ENCODE assay signal across 1 cellular context in the genomic region with DNA sequence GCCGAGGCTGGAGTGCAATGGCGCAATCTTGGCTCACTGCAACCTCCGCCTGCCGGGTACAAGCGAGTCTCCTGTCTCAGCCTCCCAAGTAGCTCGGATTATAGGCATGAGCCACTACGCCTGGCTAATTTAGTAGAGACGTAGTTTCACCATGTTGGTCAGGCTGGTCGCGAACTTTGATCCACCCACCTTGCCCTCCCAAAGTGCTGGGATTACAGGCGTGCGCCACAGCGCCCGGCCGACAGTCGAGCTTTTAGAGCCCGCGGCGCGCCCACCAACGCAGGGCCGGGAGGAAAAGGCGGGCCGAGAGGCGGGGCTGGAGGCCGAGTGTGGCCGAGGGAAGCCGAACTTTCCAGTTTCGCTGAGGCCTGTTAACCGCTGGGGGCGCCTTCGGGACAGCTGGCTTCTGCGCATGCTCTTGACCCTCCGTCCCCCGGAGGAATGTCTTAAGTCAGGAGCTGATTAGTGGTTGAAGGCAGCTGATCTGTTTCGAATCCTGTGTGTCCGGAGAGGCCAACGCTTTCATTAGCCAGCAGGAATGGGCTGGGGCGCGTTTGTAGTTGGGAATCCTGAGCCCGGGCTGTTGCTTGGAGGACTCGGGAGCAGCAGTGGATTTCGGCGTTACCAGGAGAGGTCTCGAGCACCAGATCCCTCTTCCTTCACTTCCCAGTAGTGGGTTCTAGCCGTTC.
TF ChIP-seq lines count a peak whose summit lies in the region.

No MANE protein-coding gene starts in this region.

TF ChIP-seq in K562, 482 proteins besides CTCF, POLR2A, EP300 and RAD21 (continued from another document and continues in another):
- TF ChIP-seq, protein P1, sequence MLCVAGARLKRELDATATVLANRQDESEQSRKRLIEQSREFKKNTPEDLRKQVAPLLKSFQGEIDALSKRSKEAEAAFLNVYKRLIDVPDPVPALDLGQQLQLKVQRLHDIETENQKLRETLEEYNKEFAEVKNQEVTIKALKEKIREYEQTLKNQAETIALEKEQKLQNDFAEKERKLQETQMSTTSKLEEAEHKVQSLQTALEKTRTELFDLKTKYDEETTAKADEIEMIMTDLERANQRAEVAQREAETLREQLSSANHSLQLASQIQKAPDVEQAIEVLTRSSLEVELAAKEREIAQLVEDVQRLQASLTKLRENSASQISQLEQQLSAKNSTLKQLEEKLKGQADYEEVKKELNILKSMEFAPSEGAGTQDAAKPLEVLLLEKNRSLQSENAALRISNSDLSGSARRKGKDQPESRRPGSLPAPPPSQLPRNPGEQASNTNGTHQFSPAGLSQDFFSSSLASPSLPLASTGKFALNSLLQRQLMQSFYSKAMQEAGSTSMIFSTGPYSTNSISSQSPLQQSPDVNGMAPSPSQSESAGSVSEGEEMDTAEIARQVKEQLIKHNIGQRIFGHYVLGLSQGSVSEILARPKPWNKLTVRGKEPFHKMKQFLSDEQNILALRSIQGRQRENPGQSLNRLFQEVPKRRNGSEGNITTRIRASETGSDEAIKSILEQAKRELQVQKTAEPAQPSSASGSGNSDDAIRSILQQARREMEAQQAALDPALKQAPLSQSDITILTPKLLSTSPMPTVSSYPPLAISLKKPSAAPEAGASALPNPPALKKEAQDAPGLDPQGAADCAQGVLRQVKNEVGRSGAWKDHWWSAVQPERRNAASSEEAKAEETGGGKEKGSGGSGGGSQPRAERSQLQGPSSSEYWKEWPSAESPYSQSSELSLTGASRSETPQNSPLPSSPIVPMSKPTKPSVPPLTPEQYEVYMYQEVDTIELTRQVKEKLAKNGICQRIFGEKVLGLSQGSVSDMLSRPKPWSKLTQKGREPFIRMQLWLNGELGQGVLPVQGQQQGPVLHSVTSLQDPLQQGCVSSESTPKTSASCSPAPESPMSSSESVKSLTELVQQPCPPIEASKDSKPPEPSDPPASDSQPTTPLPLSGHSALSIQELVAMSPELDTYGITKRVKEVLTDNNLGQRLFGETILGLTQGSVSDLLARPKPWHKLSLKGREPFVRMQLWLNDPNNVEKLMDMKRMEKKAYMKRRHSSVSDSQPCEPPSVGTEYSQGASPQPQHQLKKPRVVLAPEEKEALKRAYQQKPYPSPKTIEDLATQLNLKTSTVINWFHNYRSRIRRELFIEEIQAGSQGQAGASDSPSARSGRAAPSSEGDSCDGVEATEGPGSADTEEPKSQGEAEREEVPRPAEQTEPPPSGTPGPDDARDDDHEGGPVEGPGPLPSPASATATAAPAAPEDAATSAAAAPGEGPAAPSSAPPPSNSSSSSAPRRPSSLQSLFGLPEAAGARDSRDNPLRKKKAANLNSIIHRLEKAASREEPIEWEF (CRISPR knock-in tag; IDR thresholded peaks at IDR 0.05) = no peak
- peak; percentile 66 for TF ChIP-seq L3MBTL2 (IDR thresholded peaks at IDR 0.05)
- TF ChIP-seq ARID1B (IDR thresholded peaks at IDR 0.05) = no peak
- TF ChIP-seq, protein P2, sequence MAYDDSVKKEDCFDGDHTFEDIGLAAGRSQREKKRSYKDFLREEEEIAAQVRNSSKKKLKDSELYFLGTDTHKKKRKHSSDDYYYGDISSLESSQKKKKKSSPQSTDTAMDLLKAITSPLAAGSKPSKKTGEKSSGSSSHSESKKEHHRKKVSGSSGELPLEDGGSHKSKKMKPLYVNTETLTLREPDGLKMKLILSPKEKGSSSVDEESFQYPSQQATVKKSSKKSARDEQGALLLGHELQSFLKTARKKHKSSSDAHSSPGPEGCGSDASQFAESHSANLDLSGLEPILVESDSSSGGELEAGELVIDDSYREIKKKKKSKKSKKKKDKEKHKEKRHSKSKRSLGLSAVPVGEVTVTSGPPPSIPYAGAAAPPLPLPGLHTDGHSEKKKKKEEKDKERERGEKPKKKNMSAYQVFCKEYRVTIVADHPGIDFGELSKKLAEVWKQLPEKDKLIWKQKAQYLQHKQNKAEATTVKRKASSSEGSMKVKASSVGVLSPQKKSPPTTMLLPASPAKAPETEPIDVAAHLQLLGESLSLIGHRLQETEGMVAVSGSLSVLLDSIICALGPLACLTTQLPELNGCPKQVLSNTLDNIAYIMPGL (CRISPR knock-in tag; IDR thresholded peaks at IDR 0.05) = no peak
- TF ChIP-seq U2AF1 (optimal IDR thresholded peaks at IDR 0.05; ENCODE audit: low read depth, low read length) = no peak
- TF ChIP-seq RHOXF2B (CRISPR knock-in tag; conservative IDR thresholded peaks at IDR 0.05) = no peak
- TF ChIP-seq ZC3H8 (IDR thresholded peaks at IDR 0.05) = no peak
- peak; percentile 12; the same call in 1 of the 2 replicates for TF ChIP-seq SMARCA4 (IDR thresholded peaks at IDR 0.05)
- TF ChIP-seq CSDE1 (IDR thresholded peaks at IDR 0.05) = no peak
- TF ChIP-seq BHLHE40 (IDR thresholded peaks at IDR 0.05; ENCODE audit: low read length) = peak; percentile 43; the same call in 1 of the 2 replicates
- no peak for TF ChIP-seq NR4A1 (CRISPR knock-in tag; IDR thresholded peaks at IDR 0.05)
- TF ChIP-seq NR4A1 (tag; IDR thresholded peaks at IDR 0.05) = no peak
- TF ChIP-seq PPARD (CRISPR knock-in tag; IDR thresholded peaks at IDR 0.05) = no peak
- TF ChIP-seq, protein P3, sequence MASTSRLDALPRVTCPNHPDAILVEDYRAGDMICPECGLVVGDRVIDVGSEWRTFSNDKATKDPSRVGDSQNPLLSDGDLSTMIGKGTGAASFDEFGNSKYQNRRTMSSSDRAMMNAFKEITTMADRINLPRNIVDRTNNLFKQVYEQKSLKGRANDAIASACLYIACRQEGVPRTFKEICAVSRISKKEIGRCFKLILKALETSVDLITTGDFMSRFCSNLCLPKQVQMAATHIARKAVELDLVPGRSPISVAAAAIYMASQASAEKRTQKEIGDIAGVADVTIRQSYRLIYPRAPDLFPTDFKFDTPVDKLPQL (IDR thresholded peaks at IDR 0.05; ENCODE audit: extremely low read depth, insufficient read length) = no peak
- TF ChIP-seq SPI1 (IDR thresholded peaks at IDR 0.05; ENCODE audit: borderline replicate concordance, low read depth, low read length) = no peak
- TF ChIP-seq, protein P4, sequence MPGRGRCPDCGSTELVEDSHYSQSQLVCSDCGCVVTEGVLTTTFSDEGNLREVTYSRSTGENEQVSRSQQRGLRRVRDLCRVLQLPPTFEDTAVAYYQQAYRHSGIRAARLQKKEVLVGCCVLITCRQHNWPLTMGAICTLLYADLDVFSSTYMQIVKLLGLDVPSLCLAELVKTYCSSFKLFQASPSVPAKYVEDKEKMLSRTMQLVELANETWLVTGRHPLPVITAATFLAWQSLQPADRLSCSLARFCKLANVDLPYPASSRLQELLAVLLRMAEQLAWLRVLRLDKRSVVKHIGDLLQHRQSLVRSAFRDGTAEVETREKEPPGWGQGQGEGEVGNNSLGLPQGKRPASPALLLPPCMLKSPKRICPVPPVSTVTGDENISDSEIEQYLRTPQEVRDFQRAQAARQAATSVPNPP (IDR thresholded peaks at IDR 0.05; ENCODE audit: borderline replicate concordance, insufficient read depth, insufficient read length) = no peak
- TF ChIP-seq ARNT (IDR thresholded peaks at IDR 0.05) = no peak
- no peak for TF ChIP-seq CCNT2 (IDR thresholded peaks at IDR 0.05; ENCODE audit: borderline replicate concordance, extremely low read depth, insufficient read length, low read depth, low read length)
- TF ChIP-seq NBN (IDR thresholded peaks at IDR 0.05; ENCODE audit: low read depth) = 0 out of 2 replicates have a peak, but pooled peaks have one; percentile 70
- TF ChIP-seq KLF6 (CRISPR knock-in tag; IDR thresholded peaks at IDR 0.05; ENCODE audit: borderline replicate concordance) = no peak
- TF ChIP-seq COPS2 (conservative IDR thresholded peaks at IDR 0.05) = no peak
- no peak for TF ChIP-seq ETV5 (CRISPR knock-in tag; IDR thresholded peaks at IDR 0.05; ENCODE audit: low read depth)
- no peak for TF ChIP-seq CBFB (CRISPR knock-in tag; IDR thresholded peaks at IDR 0.05)
- peak; percentile 51; the same call in 1 of the 2 replicates for TF ChIP-seq RAD51 (IDR thresholded peaks at IDR 0.05; ENCODE audit: borderline replicate concordance, low read depth)
- peak; percentile 44; the same call in 1 of the 2 replicates for TF ChIP-seq CREM (IDR thresholded peaks at IDR 0.05; ENCODE audit: low read depth)
- TF ChIP-seq RB1 (IDR thresholded peaks at IDR 0.05; ENCODE audit: low read depth) = peak; percentile 64; the same call in 1 of the 2 replicates
- TF ChIP-seq SMC3 (conservative IDR thresholded peaks at IDR 0.05; ENCODE audit: insufficient read depth, low read depth, low read length) = no peak
- TF ChIP-seq, protein P5, sequence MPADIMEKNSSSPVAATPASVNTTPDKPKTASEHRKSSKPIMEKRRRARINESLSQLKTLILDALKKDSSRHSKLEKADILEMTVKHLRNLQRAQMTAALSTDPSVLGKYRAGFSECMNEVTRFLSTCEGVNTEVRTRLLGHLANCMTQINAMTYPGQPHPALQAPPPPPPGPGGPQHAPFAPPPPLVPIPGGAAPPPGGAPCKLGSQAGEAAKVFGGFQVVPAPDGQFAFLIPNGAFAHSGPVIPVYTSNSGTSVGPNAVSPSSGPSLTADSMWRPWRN (IDR thresholded peaks at IDR 0.05; ENCODE audit: low read depth) = no peak
- TF ChIP-seq, protein P6, sequence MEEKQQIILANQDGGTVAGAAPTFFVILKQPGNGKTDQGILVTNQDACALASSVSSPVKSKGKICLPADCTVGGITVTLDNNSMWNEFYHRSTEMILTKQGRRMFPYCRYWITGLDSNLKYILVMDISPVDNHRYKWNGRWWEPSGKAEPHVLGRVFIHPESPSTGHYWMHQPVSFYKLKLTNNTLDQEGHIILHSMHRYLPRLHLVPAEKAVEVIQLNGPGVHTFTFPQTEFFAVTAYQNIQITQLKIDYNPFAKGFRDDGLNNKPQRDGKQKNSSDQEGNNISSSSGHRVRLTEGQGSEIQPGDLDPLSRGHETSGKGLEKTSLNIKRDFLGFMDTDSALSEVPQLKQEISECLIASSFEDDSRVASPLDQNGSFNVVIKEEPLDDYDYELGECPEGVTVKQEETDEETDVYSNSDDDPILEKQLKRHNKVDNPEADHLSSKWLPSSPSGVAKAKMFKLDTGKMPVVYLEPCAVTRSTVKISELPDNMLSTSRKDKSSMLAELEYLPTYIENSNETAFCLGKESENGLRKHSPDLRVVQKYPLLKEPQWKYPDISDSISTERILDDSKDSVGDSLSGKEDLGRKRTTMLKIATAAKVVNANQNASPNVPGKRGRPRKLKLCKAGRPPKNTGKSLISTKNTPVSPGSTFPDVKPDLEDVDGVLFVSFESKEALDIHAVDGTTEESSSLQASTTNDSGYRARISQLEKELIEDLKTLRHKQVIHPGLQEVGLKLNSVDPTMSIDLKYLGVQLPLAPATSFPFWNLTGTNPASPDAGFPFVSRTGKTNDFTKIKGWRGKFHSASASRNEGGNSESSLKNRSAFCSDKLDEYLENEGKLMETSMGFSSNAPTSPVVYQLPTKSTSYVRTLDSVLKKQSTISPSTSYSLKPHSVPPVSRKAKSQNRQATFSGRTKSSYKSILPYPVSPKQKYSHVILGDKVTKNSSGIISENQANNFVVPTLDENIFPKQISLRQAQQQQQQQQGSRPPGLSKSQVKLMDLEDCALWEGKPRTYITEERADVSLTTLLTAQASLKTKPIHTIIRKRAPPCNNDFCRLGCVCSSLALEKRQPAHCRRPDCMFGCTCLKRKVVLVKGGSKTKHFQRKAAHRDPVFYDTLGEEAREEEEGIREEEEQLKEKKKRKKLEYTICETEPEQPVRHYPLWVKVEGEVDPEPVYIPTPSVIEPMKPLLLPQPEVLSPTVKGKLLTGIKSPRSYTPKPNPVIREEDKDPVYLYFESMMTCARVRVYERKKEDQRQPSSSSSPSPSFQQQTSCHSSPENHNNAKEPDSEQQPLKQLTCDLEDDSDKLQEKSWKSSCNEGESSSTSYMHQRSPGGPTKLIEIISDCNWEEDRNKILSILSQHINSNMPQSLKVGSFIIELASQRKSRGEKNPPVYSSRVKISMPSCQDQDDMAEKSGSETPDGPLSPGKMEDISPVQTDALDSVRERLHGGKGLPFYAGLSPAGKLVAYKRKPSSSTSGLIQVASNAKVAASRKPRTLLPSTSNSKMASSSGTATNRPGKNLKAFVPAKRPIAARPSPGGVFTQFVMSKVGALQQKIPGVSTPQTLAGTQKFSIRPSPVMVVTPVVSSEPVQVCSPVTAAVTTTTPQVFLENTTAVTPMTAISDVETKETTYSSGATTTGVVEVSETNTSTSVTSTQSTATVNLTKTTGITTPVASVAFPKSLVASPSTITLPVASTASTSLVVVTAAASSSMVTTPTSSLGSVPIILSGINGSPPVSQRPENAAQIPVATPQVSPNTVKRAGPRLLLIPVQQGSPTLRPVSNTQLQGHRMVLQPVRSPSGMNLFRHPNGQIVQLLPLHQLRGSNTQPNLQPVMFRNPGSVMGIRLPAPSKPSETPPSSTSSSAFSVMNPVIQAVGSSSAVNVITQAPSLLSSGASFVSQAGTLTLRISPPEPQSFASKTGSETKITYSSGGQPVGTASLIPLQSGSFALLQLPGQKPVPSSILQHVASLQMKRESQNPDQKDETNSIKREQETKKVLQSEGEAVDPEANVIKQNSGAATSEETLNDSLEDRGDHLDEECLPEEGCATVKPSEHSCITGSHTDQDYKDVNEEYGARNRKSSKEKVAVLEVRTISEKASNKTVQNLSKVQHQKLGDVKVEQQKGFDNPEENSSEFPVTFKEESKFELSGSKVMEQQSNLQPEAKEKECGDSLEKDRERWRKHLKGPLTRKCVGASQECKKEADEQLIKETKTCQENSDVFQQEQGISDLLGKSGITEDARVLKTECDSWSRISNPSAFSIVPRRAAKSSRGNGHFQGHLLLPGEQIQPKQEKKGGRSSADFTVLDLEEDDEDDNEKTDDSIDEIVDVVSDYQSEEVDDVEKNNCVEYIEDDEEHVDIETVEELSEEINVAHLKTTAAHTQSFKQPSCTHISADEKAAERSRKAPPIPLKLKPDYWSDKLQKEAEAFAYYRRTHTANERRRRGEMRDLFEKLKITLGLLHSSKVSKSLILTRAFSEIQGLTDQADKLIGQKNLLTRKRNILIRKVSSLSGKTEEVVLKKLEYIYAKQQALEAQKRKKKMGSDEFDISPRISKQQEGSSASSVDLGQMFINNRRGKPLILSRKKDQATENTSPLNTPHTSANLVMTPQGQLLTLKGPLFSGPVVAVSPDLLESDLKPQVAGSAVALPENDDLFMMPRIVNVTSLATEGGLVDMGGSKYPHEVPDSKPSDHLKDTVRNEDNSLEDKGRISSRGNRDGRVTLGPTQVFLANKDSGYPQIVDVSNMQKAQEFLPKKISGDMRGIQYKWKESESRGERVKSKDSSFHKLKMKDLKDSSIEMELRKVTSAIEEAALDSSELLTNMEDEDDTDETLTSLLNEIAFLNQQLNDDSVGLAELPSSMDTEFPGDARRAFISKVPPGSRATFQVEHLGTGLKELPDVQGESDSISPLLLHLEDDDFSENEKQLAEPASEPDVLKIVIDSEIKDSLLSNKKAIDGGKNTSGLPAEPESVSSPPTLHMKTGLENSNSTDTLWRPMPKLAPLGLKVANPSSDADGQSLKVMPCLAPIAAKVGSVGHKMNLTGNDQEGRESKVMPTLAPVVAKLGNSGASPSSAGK (IDR thresholded peaks at IDR 0.05) = peak; percentile 2
- TF ChIP-seq ZNF408 (CRISPR knock-in tag; IDR thresholded peaks at IDR 0.05; ENCODE audit: low read depth) = no peak
- peak; percentile 50 to 67; a peak in 3 of 4 replicates for TF ChIP-seq MAZ (CRISPR knock-in tag; conservative IDR thresholded peaks at IDR 0.05 in 1 of 2, IDR thresholded peaks at IDR 0.05 in 1 of 2)
- TF ChIP-seq MYBL2 (IDR thresholded peaks at IDR 0.05; ENCODE audit: low read depth) = peak; percentile 91
- TF ChIP-seq MYBL2 (CRISPR knock-in tag; IDR thresholded peaks at IDR 0.05; ENCODE audit: borderline replicate concordance) = no peak
- TF ChIP-seq SMAD3 (CRISPR knock-in tag; conservative IDR thresholded peaks at IDR 0.05) = no peak
- TF ChIP-seq NR1H2 (CRISPR knock-in tag; IDR thresholded peaks at IDR 0.05) = no peak
- TF ChIP-seq E2F3 (CRISPR knock-in tag; IDR thresholded peaks at IDR 0.05) = peak; percentile 26; the same call in 1 of the 2 replicates
- no peak for TF ChIP-seq ZKSCAN1 (IDR thresholded peaks at IDR 0.05; ENCODE audit: low read depth, low read length)
- no peak for TF ChIP-seq ARHGAP35 (IDR thresholded peaks at IDR 0.05; ENCODE audit: partially characterized antibody)
- TF ChIP-seq POLR2G (IDR thresholded peaks at IDR 0.05; ENCODE audit: low read depth, low read length) = peak; percentile 84
- TF ChIP-seq ATF1 (CRISPR knock-in tag; IDR thresholded peaks at IDR 0.05) = no peak
- peak; percentile 37 for TF ChIP-seq ATF1 (tag; IDR thresholded peaks at IDR 0.05)
- no peak for TF ChIP-seq SRF (CRISPR knock-in tag; IDR thresholded peaks at IDR 0.05)
